In the genomic region with DNA sequence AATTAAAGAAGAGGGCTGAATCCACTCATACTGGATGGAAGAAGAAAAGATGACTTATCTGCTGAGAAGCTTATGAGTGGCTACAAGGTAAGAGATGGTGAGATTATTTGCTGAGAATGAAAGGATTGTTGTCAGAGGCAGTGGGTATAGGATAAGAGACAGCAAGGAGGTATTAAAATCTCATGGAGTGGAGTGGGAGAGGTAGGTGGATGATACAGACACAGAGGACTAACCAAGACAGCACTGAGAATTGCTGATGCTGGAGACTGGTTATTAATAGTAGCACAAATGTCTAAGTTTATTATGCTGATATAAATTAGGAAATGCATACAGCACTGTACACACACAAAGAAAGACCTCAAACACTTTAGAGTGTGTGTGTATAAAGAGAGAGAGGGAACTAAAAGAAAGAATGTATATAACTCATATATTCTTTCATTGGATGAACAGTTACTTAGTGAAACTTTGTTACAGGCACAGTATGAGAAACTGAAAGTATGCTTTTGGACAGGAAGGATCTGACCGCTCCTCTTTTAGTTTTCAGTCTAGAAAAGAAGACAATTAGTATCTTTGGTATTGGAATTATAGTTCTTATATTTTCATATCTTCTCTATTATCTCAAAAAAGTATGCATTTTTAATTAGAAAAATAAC, we compare ENCODE assay signal across 18 cellular contexts.
DNase-seq lines count a peak whose midpoint lies in the region; ATAC-seq and TF ChIP-seq lines count a peak whose summit lies in the region.
"Had no signal": no experiment of that assay in that cellular context is flagged by ENCODE, and none has a peak within 500 bp of the region (broad histone marks: within the 10 kb centered on the region; RNA-seq: fewer than 3 reads in every experiment).

No MANE protein-coding gene starts in this region.

- H3K4me1 ChIP-seq in adipocyte (ENCODE audit: control insufficient read depth, insufficient read depth, low read length) (no peaks in the 10 kb centered on the region), vagina (no peaks in the 10 kb centered on the region), SK-N-SH (ENCODE audit: control insufficient read depth in 1 of 2, insufficient read depth in 2 of 2, low read depth in 1 of 2, low read length in 1 of 2) (no peaks in the 10 kb centered on the region)
- H3K4me1 ChIP-seq: sigmoid colon, SJCRH30 had no signal

- H3K79me2 ChIP-seq in SK-N-SH (ENCODE audit: insufficient read depth), result no peaks in the 10 kb centered on the region

- H3K9ac ChIP-seq in adipocyte (ENCODE audit: low read length) (no peak overlapping the region), SK-N-SH (no peak overlapping the region)

- H3K36me3 ChIP-seq in adipocyte (ENCODE audit: control insufficient read depth, insufficient read depth, low read length, severe bottlenecking) (no peaks in the 10 kb centered on the region), vagina (no peaks in the 10 kb centered on the region), SK-N-SH (replicated peaks in 1 of 2; ENCODE audit: control insufficient read depth in 1 of 2, insufficient read depth in 2 of 2, low read length in 1 of 2) (no peaks in the 10 kb centered on the region)
- H3K36me3 ChIP-seq: sigmoid colon, SJCRH30 had no signal

- ATAC-seq in GM18511 (IDR thresholded peaks at IDR 0.05; ENCODE audit: unreplicated experiment) (peak; percentile 86), GM21390 (IDR thresholded peaks at IDR 0.05; ENCODE audit: unreplicated experiment) (peak; percentile 86), HG03378 (IDR thresholded peaks at IDR 0.05; ENCODE audit: unreplicated experiment) (peak; percentile 96)
- ATAC-seq: mucosa of descending colon had no signal

- TF ChIP-seq CTCF in vagina (IDR thresholded peaks at IDR 0.05) (no peak), GM10266 (IDR thresholded peaks at IDR 0.05; ENCODE audit: control insufficient read depth, insufficient read depth, low read depth, missing control alignments) (no peak), SK-N-SH (IDR thresholded peaks at IDR 0.05) (no peak)

- CTCF ChIA-PET in SK-N-SH (lab: Yijun Ruan, JAX), result no interaction called here

- no peak overlapping the region for H3K4me2 ChIP-seq in SK-N-SH

- TF ChIP-seq POLR2A in vagina (IDR thresholded peaks at IDR 0.05), result no peak

- no peak for DNase-seq in adipocyte (ENCODE audit: low read depth)
- DNase-seq in vagina (ENCODE audit: extremely low spot score in 2 of 2), result no peak
- DNase-seq in activated naive CD4-positive, alpha-beta T cell treated with anti-CD3 and anti-CD28 coated beads, Interleukin-2, amount 50 U/mL, for 16 hours, result no peak
- DNase-seq in GM10266 (ENCODE audit: extremely low spot score), result no peak
- no peak for DNase-seq in SK-N-SH
- DNase-seq: activated CD4-positive, alpha-beta T cell treated with anti-CD3 and anti-CD28 coated beads, Interleukin-2, amount 10 ng/mL, durations not matched to agents 7 days and 5 days; activated naive CD4-positive, alpha-beta T cell treated with anti-CD3 and anti-CD28 coated beads for 36 hours; AML-193; hippocampal formation; mucosa of descending colon; NCI-H1436 treated with DMSO at 0.1 percent for 48 hours; NCI-H446; occipital lobe; sigmoid colon; SJCRH30 had no signal

- H3K9me2 ChIP-seq in SK-N-SH, result no peaks in the 10 kb centered on the region

- POLR2A ChIA-PET in SK-N-SH (lab: Yijun Ruan, JAX), result no interaction called here

- no peaks in the 10 kb centered on the region for H3F3A ChIP-seq in SK-N-SH (replicated peaks; ENCODE audit: insufficient read depth)

- intact Hi-C loops in vagina (cut with DNase I), result no loop called here

- H3K27me3 ChIP-seq in adipocyte (replicated peaks; ENCODE audit: control insufficient read depth, insufficient read depth, low read length) (no peaks in the 10 kb centered on the region), vagina (no peaks in the 10 kb centered on the region), SK-N-SH (ENCODE audit: insufficient read depth) (no peaks in the 10 kb centered on the region)
- H3K27me3 ChIP-seq: sigmoid colon, SJCRH30 had no signal

- H3K9me3 ChIP-seq in adipocyte (ENCODE audit: control insufficient read depth, low read length) (no peaks in the 10 kb centered on the region), vagina (no peaks in the 10 kb centered on the region), SK-N-SH (no peaks in the 10 kb centered on the region)
- H3K9me3 ChIP-seq: sigmoid colon, SJCRH30 had no signal

- no peak for TF ChIP-seq RAD21 in SK-N-SH (IDR thresholded peaks at IDR 0.05; ENCODE audit: low read length)

- no peak for TF ChIP-seq EP300 in SK-N-SH (IDR thresholded peaks at IDR 0.05; ENCODE audit: borderline replicate concordance in 1 of 2, low read depth in 1 of 2, low read length in 1 of 2)

- peak overlapping the region; percentile 23 for H3K4me3 ChIP-seq in adipocyte (ENCODE audit: low read length)
- no peak overlapping the region for H3K4me3 ChIP-seq in vagina
- H3K4me3 ChIP-seq in SK-N-SH (ENCODE audit: low read depth in 2 of 2, low read length in 1 of 2), result no peak overlapping the region
- H3K4me3 ChIP-seq: mucosa of descending colon, sigmoid colon, SJCRH30 had no signal

- H3K27ac ChIP-seq in vagina (no peak overlapping the region), SK-N-SH (ENCODE audit: low read depth in 2 of 2, low read length in 1 of 2) (no peak overlapping the region)
- H3K27ac ChIP-seq: sigmoid colon, SJCRH30 had no signal

- no peaks in the 10 kb centered on the region for H4K20me1 ChIP-seq in SK-N-SH (ENCODE audit: insufficient read depth)

- 4% methylated on average over 1 of the region's 1 CpG for WGBS in SK-N-SH (ENCODE audit: low lambda C conversion rate)

- no peak overlapping the region for H2AFZ ChIP-seq in SK-N-SH (ENCODE audit: low read depth)

TF ChIP-seq in SK-N-SH, 30 proteins besides CTCF, POLR2A, EP300 and RAD21:
- TF ChIP-seq FOXM1 (IDR thresholded peaks at IDR 0.05; ENCODE audit: low read depth) (no peak), TCF12 (IDR thresholded peaks at IDR 0.05) (no peak), TEAD4 (IDR thresholded peaks at IDR 0.05; ENCODE audit: borderline replicate concordance, insufficient read depth) (no peak), CHD2 (IDR thresholded peaks at IDR 0.05; ENCODE audit: low read length, partially characterized antibody) (no peak), MXI1 (IDR thresholded peaks at IDR 0.05; ENCODE audit: low read depth, low read length) (no peak), YY1 (IDR thresholded peaks at IDR 0.05; ENCODE audit: low read depth) (no peak), FOXJ3 (CRISPR knock-in tag; IDR thresholded peaks at IDR 0.05) (no peak)
